Comparison of ENCODE assay signal across 8 cellular contexts in the genomic region with DNA sequence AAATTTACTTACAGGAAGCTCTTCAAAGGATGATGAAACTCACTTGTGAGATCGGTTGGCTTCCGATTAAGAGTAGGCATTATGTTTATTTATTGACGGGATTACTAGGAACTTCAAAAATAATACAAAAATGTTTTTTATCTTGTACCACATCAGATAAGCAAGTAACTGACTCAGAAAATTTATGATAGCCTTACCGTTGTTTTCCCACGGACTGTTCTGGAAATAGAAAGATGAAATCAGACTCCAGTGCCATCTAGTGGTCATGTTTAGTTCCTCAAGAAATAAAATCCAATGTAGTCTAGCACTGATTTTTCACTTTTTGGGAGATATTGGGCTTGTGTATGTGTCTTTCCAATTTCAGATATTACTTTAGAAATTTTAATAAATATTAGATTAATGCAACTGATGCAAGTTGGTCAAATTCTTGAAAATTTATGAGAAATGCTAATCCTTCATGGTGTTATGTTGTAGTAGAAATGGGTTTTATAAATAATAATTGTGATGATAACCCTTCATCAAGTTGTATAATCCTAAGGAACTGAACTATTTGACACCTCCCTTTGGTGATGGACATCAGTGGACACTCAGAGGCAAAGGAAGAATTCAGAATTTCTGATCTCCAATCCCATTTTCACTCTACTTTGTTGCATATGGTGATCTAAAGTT.
DNase-seq lines count a peak whose midpoint lies in the region; ATAC-seq, FAIRE-seq and TF ChIP-seq lines count a peak whose summit lies in the region.

No MANE protein-coding gene starts in this region.

- H3K27me3 ChIP-seq in AG04450 (ENCODE audit: control insufficient read depth, insufficient read depth, low read length) = no peaks in the 10 kb centered on the region
- no peaks in the 10 kb centered on the region for H3K27me3 ChIP-seq in smooth muscle cell (ENCODE audit: low read depth)

- peaks cover 5% of the 10 kb centered on the region for H3K9me3 Mint-ChIP-seq in stimulated activated memory B cell treated with anti-CD40 and anti-IgM and Interleukin-4, amounts not matched to agents 10 μg/mL and 1 μg/mL and 100 μg/mL, for 72 hours

- H3F3A ChIP-seq in smooth muscle cell (ENCODE audit: low read depth) = peaks cover 5% of the 10 kb centered on the region

- H3K27ac Mint-ChIP-seq in stimulated activated memory B cell treated with anti-CD40 and anti-IgM and Interleukin-4, amounts not matched to agents 10 μg/mL and 1 μg/mL and 100 μg/mL, for 72 hours = no peak overlapping the region

- no peak for TF ChIP-seq POLR2A in GM12891 (IDR thresholded peaks at IDR 0.05; ENCODE audit: low read depth, low read length)

- no peak overlapping the region for H3K9ac ChIP-seq in smooth muscle cell (ENCODE audit: low read depth)

- H3K36me3 ChIP-seq in smooth muscle cell (ENCODE audit: low read depth) = no peaks in the 10 kb centered on the region

- ATAC-seq in stimulated activated memory B cell treated with anti-CD40 and anti-IgM and Interleukin-4, amounts not matched to agents 10 μg/mL and 1 μg/mL and 100 μg/mL, for 72 hours = no peak

- DNase-seq in AG04450 (ENCODE audit: low read depth, low spot score) = peak; percentile 45
- peak; percentile 9 for DNase-seq in GM10248 (ENCODE audit: extremely low spot score)
- DNase-seq in NCI-H2227 treated with DMSO at 0.1 percent for 48 hours (lab: John Stamatoyannopoulos, UW) = peak; percentile 48
- DNase-seq in amniotic stem cell (lab: John Stamatoyannopoulos, UW) = peak; percentile 26
- DNase-seq in hepatic stellate cell (ENCODE audit: low spot score) = peak; percentile 14
- DNase-seq in smooth muscle cell (lab: John Stamatoyannopoulos, UW; ENCODE audit: unreplicated experiment) = no peak
- no peak for DNase-seq in GM12891 (ENCODE audit: insufficient read length, low spot score)

- H3K27ac ChIP-seq in AG04450 (ENCODE audit: low read depth, low read length) = no peak overlapping the region
- H3K27ac ChIP-seq in smooth muscle cell (ENCODE audit: low read depth) = peak overlapping the region; percentile 20

- no peak for FAIRE-seq in GM12891 (lab: Jason Lieb, UNC)

- POLR2A ChIA-PET in AG04450 (lab: Yijun Ruan, JAX) (no interaction called here), GM10248 (lab: Yijun Ruan, JAX) (no interaction called here)

- H2AFZ ChIP-seq in smooth muscle cell (ENCODE audit: low read depth) = peak overlapping the region; percentile 9

- H3K79me2 ChIP-seq in smooth muscle cell (ENCODE audit: low read depth) = no peaks in the 10 kb centered on the region

- WGBS in smooth muscle cell (ENCODE audit: low lambda C conversion rate) = 6% methylated on average over 5 of the region's 5 CpGs

- H3K4me1 ChIP-seq in smooth muscle cell (ENCODE audit: low read depth) = no peaks in the 10 kb centered on the region

- H3K36me3 Mint-ChIP-seq in stimulated activated memory B cell treated with anti-CD40 and anti-IgM and Interleukin-4, amounts not matched to agents 10 μg/mL and 1 μg/mL and 100 μg/mL, for 72 hours = no peaks in the 10 kb centered on the region

- peak; percentile 73 for TF ChIP-seq CTCF in AG04450 (IDR thresholded peaks at IDR 0.05; ENCODE audit: low read depth, low read length)
- TF ChIP-seq CTCF in GM10248 (IDR thresholded peaks at IDR 0.05; ENCODE audit: control extremely low read depth, extremely low read depth, low read depth, missing control alignments) = peak; percentile 59
- TF ChIP-seq CTCF in smooth muscle cell (IDR thresholded peaks at IDR 0.05; ENCODE audit: borderline replicate concordance, insufficient read depth, poor library complexity, severe bottlenecking) = peak; percentile 76

- H3K27me3 Mint-ChIP-seq in stimulated activated memory B cell treated with anti-CD40 and anti-IgM and Interleukin-4, amounts not matched to agents 10 μg/mL and 1 μg/mL and 100 μg/mL, for 72 hours = no peaks in the 10 kb centered on the region

- CTCF ChIA-PET in AG04450 (lab: Charles Lee) = interaction anchor here (0.6 to 1.8 kb wide), 12 partner anchors 9 to 468 kb away, joined by 3 to 7 read pairs (median 4); no protein-coding TSS in a partner anchor
- CTCF ChIA-PET in GM10248 (lab: Yijun Ruan, JAX) = interaction anchor here (0.9 to 2.3 kb wide), 6 partner anchors 10 to 467 kb away, joined by 3 to 6 read pairs (median 4); no protein-coding TSS in a partner anchor

- H4K20me1 ChIP-seq in smooth muscle cell (ENCODE audit: low read depth) = no peaks in the 10 kb centered on the region

- H3K4me3 Mint-ChIP-seq in stimulated activated memory B cell treated with anti-CD40 and anti-IgM and Interleukin-4, amounts not matched to agents 10 μg/mL and 1 μg/mL and 100 μg/mL, for 72 hours = no peak overlapping the region

- no peaks in the 10 kb centered on the region for H3K9me3 ChIP-seq in AG04450 (ENCODE audit: control insufficient read depth, insufficient read depth, low read length)
- no peaks in the 10 kb centered on the region for H3K9me3 ChIP-seq in smooth muscle cell (replicated peaks; ENCODE audit: low read depth)

- H3K4me3 ChIP-seq in AG04450 (ENCODE audit: low read depth, low read length) (no peak overlapping the region), smooth muscle cell (peak overlapping the region; percentile 31)

- H3K4me1 Mint-ChIP-seq in stimulated activated memory B cell treated with anti-CD40 and anti-IgM and Interleukin-4, amounts not matched to agents 10 μg/mL and 1 μg/mL and 100 μg/mL, for 72 hours = peaks cover 17% of the 10 kb centered on the region

- peak overlapping the region; percentile 73 for H3K4me2 ChIP-seq in smooth muscle cell

TF ChIP-seq in GM12891, 5 proteins besides CTCF, POLR2A, EP300 and RAD21:
- no peak for TF ChIP-seq PAX5 (IDR thresholded peaks at IDR 0.05; ENCODE audit: insufficient read depth, low read length, severe bottlenecking)
- TF ChIP-seq SPI1 (IDR thresholded peaks at IDR 0.05; ENCODE audit: low read depth, low read length) = no peak
- no peak for TF ChIP-seq POLR2AphosphoS5 (IDR thresholded peaks at IDR 0.05; ENCODE audit: low read depth, low read length)
- TF ChIP-seq POU2F2 (IDR thresholded peaks at IDR 0.05; ENCODE audit: low read depth, low read length) = no peak
- no peak for TF ChIP-seq TAF1 (IDR thresholded peaks at IDR 0.05; ENCODE audit: low read depth, low read length)

Comparison
In these comparisons a context has a peak if more than half of its experiments do, and no peak if none do; other contexts are left out.
1. DNase-seq: peak in AG04450 (single experiment), GM10248 (single experiment), NCI-H2227 treated with DMSO at 0.1 percent for 48 hours (single experiment), amniotic stem cell (single experiment) and hepatic stellate cell (single experiment); none in smooth muscle cell (single experiment) and GM12891 (single experiment).
2. Peak in every context shown above with its lines, with median percentiles within 50 percentile points of each other: CTCF ChIP-seq.